In genomic region chr10:53256623-53257022, GRCh38 we compare ENCODE assay signal across 21 cellular contexts.
DNase-seq lines count a peak whose midpoint lies in the region; TF ChIP-seq lines count a peak whose summit lies in the region.
"Had no signal": no experiment of that assay in that cellular context is flagged by ENCODE, and none has a peak within 500 bp of the region (broad histone marks: within the 10 kb centered on the region; RNA-seq: fewer than 3 reads in every experiment).

No MANE protein-coding gene starts in this region.

- H3K36me3 ChIP-seq in breast epithelium (no peaks in the 10 kb centered on the region), iPS DF 6.9 (ENCODE audit: control insufficient read depth, insufficient read depth, low read length) (no peaks in the 10 kb centered on the region)
- H3K36me3 ChIP-seq: pancreas had no signal

- H3K27me3 ChIP-seq in breast epithelium (no peaks in the 10 kb centered on the region), iPS DF 6.9 (ENCODE audit: control insufficient read depth, insufficient read depth, low read length) (no peaks in the 10 kb centered on the region)
- H3K27me3 ChIP-seq: pancreas had no signal

- POLR2A ChIA-PET in activated CD4-positive, alpha-beta T cell treated with anti-CD3 and anti-CD28 coated beads, Interleukin-2, amount 10 ng/mL, durations not matched to agents 7 days and 5 days (lab: Charles Lee) = no interaction called here

- TF ChIP-seq POLR2A in breast epithelium (IDR thresholded peaks at IDR 0.05) = no peak

- H3K4me3 Mint-ChIP-seq in activated CD4-positive, alpha-beta T cell treated with anti-CD3 and anti-CD28 coated beads, Interleukin-2, amount 10 ng/mL, durations not matched to agents 7 days and 5 days = no peak overlapping the region
- H3K4me3 Mint-ChIP-seq: activated naive CD8-positive, alpha-beta T cell treated with anti-CD3 and anti-CD28 coated beads, Interleukin-2, amount 10 ng/mL, durations not matched to agents 7 days and 5 days; CD4-positive, alpha-beta memory T cell; memory B cell; naive thymus-derived CD4-positive, alpha-beta T cell had no signal

- DNase-seq in HPDE6-E6E7 (ENCODE audit: extremely low spot score) (peak; percentile 22), breast epithelium (ENCODE audit: low spot score in 2 of 2) (peak in 1 of 2 donors; percentile 55), iPS DF 6.9 (ENCODE audit: low read depth, low spot score) (peak; percentile 57), renal cortical epithelial cell (ENCODE audit: low read depth) (peak; percentile 72), activated T-cell treated with anti-CD3 and anti-CD28 coated beads for 4 hours (no peak), hypothalamus (lab: John Stamatoyannopoulos, UW) (no peak)
- no peak for DNase-seq in activated CD4-positive, alpha-beta T cell treated with anti-CD3 and anti-CD28 coated beads, Interleukin-2, amount 10 ng/mL, durations not matched to agents 7 days and 5 days
- DNase-seq: activated naive CD8-positive, alpha-beta T cell treated with anti-CD3 and anti-CD28 coated beads, Interleukin-2, amount 10 ng/mL, durations not matched to agents 7 days and 5 days; CD4-positive, alpha-beta memory T cell; DND-41; foreskin fibroblast; IMR-90; naive thymus-derived CD4-positive, alpha-beta T cell; NCI-H146; NCI-H226; pancreas; stimulated activated CD4-positive, alpha-beta T cell treated with anti-CD3 and anti-CD28 coated beads, Interleukin-1b, Interleukin-23, amount 100 ng/mL, for 48 hours; stimulated activated naive CD4-positive, alpha-beta T cell had no signal

- H3K4me1 ChIP-seq in breast epithelium (no peaks in the 10 kb centered on the region), iPS DF 6.9 (ENCODE audit: control insufficient read depth, insufficient read depth, low read length) (peaks cover 3% of the 10 kb centered on the region; the same call in 1 of the 2 replicates)
- H3K4me1 ChIP-seq: pancreas had no signal

- H3K36me3 Mint-ChIP-seq in activated CD4-positive, alpha-beta T cell treated with anti-CD3 and anti-CD28 coated beads, Interleukin-2, amount 10 ng/mL, durations not matched to agents 7 days and 5 days (ENCODE audit: low read depth) = no peaks in the 10 kb centered on the region
- H3K36me3 Mint-ChIP-seq: activated naive CD8-positive, alpha-beta T cell treated with anti-CD3 and anti-CD28 coated beads, Interleukin-2, amount 10 ng/mL, durations not matched to agents 7 days and 5 days; CD4-positive, alpha-beta memory T cell; memory B cell; naive thymus-derived CD4-positive, alpha-beta T cell had no signal

- H3K4me1 Mint-ChIP-seq in activated CD4-positive, alpha-beta T cell treated with anti-CD3 and anti-CD28 coated beads, Interleukin-2, amount 10 ng/mL, durations not matched to agents 7 days and 5 days = no peaks in the 10 kb centered on the region
- H3K4me1 Mint-ChIP-seq: activated naive CD8-positive, alpha-beta T cell treated with anti-CD3 and anti-CD28 coated beads, Interleukin-2, amount 10 ng/mL, durations not matched to agents 7 days and 5 days; CD4-positive, alpha-beta memory T cell; memory B cell; naive thymus-derived CD4-positive, alpha-beta T cell had no signal

- H3K9me3 ChIP-seq in breast epithelium (peaks cover 0 to 8% of the 10 kb centered on the region in 2 donors), iPS DF 6.9 (ENCODE audit: control insufficient read depth, insufficient read depth, low read length) (0 out of 2 replicates have a peak, but pooled peaks cover 2% of the 10 kb centered on the region)
- H3K9me3 ChIP-seq: pancreas had no signal

- H3K27me3 Mint-ChIP-seq in activated CD4-positive, alpha-beta T cell treated with anti-CD3 and anti-CD28 coated beads, Interleukin-2, amount 10 ng/mL, durations not matched to agents 7 days and 5 days = no peaks in the 10 kb centered on the region
- H3K27me3 Mint-ChIP-seq: activated naive CD8-positive, alpha-beta T cell treated with anti-CD3 and anti-CD28 coated beads, Interleukin-2, amount 10 ng/mL, durations not matched to agents 7 days and 5 days; CD4-positive, alpha-beta memory T cell; memory B cell; naive thymus-derived CD4-positive, alpha-beta T cell had no signal

- no peak overlapping the region for H3K4me3 ChIP-seq in breast epithelium
- H3K4me3 ChIP-seq in iPS DF 6.9 (ENCODE audit: low read length) = no peak overlapping the region
- H3K4me3 ChIP-seq: coronary artery, pancreas had no signal

- CTCF ChIA-PET in activated CD4-positive, alpha-beta T cell treated with anti-CD3 and anti-CD28 coated beads, Interleukin-2, amount 10 ng/mL, durations not matched to agents 7 days and 5 days (lab: Charles Lee) = no interaction called here

- H3K27ac Mint-ChIP-seq in activated CD4-positive, alpha-beta T cell treated with anti-CD3 and anti-CD28 coated beads, Interleukin-2, amount 10 ng/mL, durations not matched to agents 7 days and 5 days = no peak overlapping the region
- H3K27ac Mint-ChIP-seq: activated naive CD8-positive, alpha-beta T cell treated with anti-CD3 and anti-CD28 coated beads, Interleukin-2, amount 10 ng/mL, durations not matched to agents 7 days and 5 days; activated T-helper 2 cell treated with anti-CD3 and anti-CD28 coated beads, Interferon-gamma antibody, Interleukin-2, Interleukin-4, amounts not matched to agents 10 μg/mL and 5 μg/mL and 100 μg/mL, durations not matched to agents 14 hours and 24 hours and 36 hours; CD4-positive, alpha-beta memory T cell; memory B cell; naive thymus-derived CD4-positive, alpha-beta T cell had no signal

- intact Hi-C loops in breast epithelium (cut with DNase I; ENCODE audit: low total_unique reads) = no loop called here

- TF ChIP-seq CTCF in breast epithelium (IDR thresholded peaks at IDR 0.05) = no peak

- H3K9me3 Mint-ChIP-seq in activated CD4-positive, alpha-beta T cell treated with anti-CD3 and anti-CD28 coated beads, Interleukin-2, amount 10 ng/mL, durations not matched to agents 7 days and 5 days = peaks cover 5% of the 10 kb centered on the region

- peak overlapping the region; percentile 38 to 58 for H3K27ac ChIP-seq in breast epithelium
- H3K27ac ChIP-seq in iPS DF 6.9 (ENCODE audit: low read length) = no peak overlapping the region
- H3K27ac ChIP-seq: coronary artery, pancreas had no signal

Comparison
In these comparisons a context has a peak if more than half of its experiments do, and no peak if none do; other contexts are left out.
1. DNase-seq: peak in HPDE6-E6E7 (single experiment), iPS DF 6.9 (single experiment) and renal cortical epithelial cell (single experiment); none in activated T-cell treated with anti-CD3 and anti-CD28 coated beads for 4 hours (single experiment), hypothalamus (0 of 51) and activated CD4-positive, alpha-beta T cell treated with anti-CD3 and anti-CD28 coated beads, Interleukin-2, amount 10 ng/mL, durations not matched to agents 7 days and 5 days (single experiment).